In genomic region chr17:44170499-44171201, GRCh38 we compare ENCODE assay signal across 9 cellular contexts. TPM values are rescaled to one million over a fixed set of nuclear protein-coding genes. Genes with fewer than 3 reads are reported as not detected.
DNase-seq lines count a peak whose midpoint lies in the region; ATAC-seq and TF ChIP-seq lines count a peak whose summit lies in the region.
"Had no signal": no experiment of that assay in that cellular context is flagged by ENCODE, and none has a peak within 500 bp of the region (broad histone marks: within the 10 kb centered on the region; RNA-seq: fewer than 3 reads in every experiment).

ASB16 (plus strand) TSS chr17:44170704; CDS start chr17:44170790, 86 bp downstream.

- H3K9me3 ChIP-seq in duodenal mucosa (ENCODE audit: control insufficient read depth in 1 of 2, low read length in 2 of 2) = no peaks in the 10 kb centered on the region
- no peaks in the 10 kb centered on the region for H3K9me3 ChIP-seq in mucosa of descending colon
- H3K9me3 ChIP-seq: neutrophil had no signal

- TF ChIP-seq CTCF in mucosa of descending colon (IDR thresholded peaks at IDR 0.05) = no peak

- peak; percentile 49 for DNase-seq in AG08395 (ENCODE audit: low spot score)
- DNase-seq in NCI-H146 (lab: John Stamatoyannopoulos, UW) = peak; percentile 66
- no peak for DNase-seq in mucosa of descending colon
- no peak for DNase-seq in kidney glomerular epithelial cell (lab: John Stamatoyannopoulos, UW)
- DNase-seq in activated CD4-positive, alpha-beta T cell treated with anti-CD3 and anti-CD28 coated beads for 1 hour = no peak

- no peak within 1 kb of the TSS for H3K9ac ChIP-seq in duodenal mucosa (ENCODE audit: low read depth in 1 of 2, low read length in 2 of 2)

- no peak within 1 kb of the TSS for H3K4me3 ChIP-seq in duodenal mucosa (ENCODE audit: low read depth in 1 of 2, low read length in 2 of 2)
- no peak within 1 kb of the TSS for H3K4me3 ChIP-seq in mucosa of descending colon

- ATAC-seq in mucosa of descending colon = peak; percentile 36
- ATAC-seq in HG02852 (IDR thresholded peaks at IDR 0.05; ENCODE audit: unreplicated experiment) = no peak
- ATAC-seq in GM19035 (IDR thresholded peaks at IDR 0.05; ENCODE audit: unreplicated experiment) = no peak

- H3K36me3 ChIP-seq in duodenal mucosa (ENCODE audit: control insufficient read depth in 1 of 2, insufficient read depth in 2 of 2, low read length in 2 of 2) = peaks cover 0 to 4% of the 10 kb centered on the region in 2 donors
- H3K36me3 ChIP-seq in mucosa of descending colon (ENCODE audit: low read depth) = no peaks in the 10 kb centered on the region

- H3K27ac ChIP-seq in duodenal mucosa (ENCODE audit: low read depth, low read length) = peak within 1 kb of the TSS; percentile 51
- H3K27ac ChIP-seq: neutrophil had no signal

- no peaks in the 10 kb centered on the region for H3K27me3 ChIP-seq in duodenal mucosa (ENCODE audit: control insufficient read depth in 1 of 2, insufficient read depth in 2 of 2, low read length in 2 of 2)

- intact Hi-C loops in mucosa of descending colon (cut with DNase I, micrococcal nuclease) = no loop called here

- peaks cover 0 to 3% of the 10 kb centered on the region in 2 donors for H3K4me1 ChIP-seq in duodenal mucosa (ENCODE audit: control insufficient read depth in 1 of 2, insufficient read depth in 2 of 2, low read length in 2 of 2)
- no peaks in the 10 kb centered on the region for H3K4me1 ChIP-seq in mucosa of descending colon (ENCODE audit: low read depth)

RNA-seq across cellular contexts. Expression of gene ASB16, which starts in this region (rescaled TPM):
- total RNA-seq in mucosa of descending colon = 1 to 10 TPM in 1 of 3 donors, under 1 TPM in 1, not detected in 1; 0.29 to 1.7 TPM

Comparison
In these comparisons a context has a peak if more than half of its experiments do, and no peak if none do; other contexts are left out.
1. DNase-seq: peak in AG08395 (single experiment) and NCI-H146 (single experiment); none in mucosa of descending colon (0 of 3), kidney glomerular epithelial cell (single experiment) and activated CD4-positive, alpha-beta T cell treated with anti-CD3 and anti-CD28 coated beads for 1 hour (single experiment).